ENCODE assay signal across 16 cellular contexts in the genomic region with DNA sequence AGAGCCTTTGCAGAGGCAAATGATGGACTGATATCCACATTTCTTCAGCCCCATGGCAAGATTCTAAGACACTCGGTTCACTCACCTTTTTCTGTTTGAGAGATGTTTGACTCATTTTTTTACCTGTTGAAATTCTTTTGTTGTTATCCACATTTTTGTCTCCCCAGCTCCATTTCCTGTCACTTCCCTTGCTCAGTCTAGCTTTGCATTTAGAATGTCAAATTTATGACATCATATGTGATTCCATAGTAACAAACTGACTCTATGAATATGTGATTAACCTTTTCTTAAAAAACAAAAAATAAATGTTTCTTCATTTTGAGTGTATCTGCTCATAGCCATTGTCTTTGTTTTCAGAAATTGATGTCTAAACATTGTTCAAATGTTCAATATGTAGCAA.
A peak's percentile ranks its signal among the peaks of the same experiment; 100 is the strongest.
DNase-seq lines count a peak whose midpoint lies in the region; ATAC-seq and TF ChIP-seq lines count a peak whose summit lies in the region.
"Had no signal": no experiment of that assay in that cellular context is flagged by ENCODE, and none has a peak within 500 bp of the region (broad histone marks: within the 10 kb centered on the region; RNA-seq: fewer than 3 reads in every experiment).

Gene NT5C1B, minus strand, starts transcription at position 216 of the 400 bp plus-strand sequence. Its CDS starts 101 bp downstream, at position 115.

- no peak within 1 kb of the TSS for H3K4me3 Mint-ChIP-seq in stimulated activated naive B cell treated with anti-CD40 and anti-IgM and Interleukin-4, amounts not matched to agents 10 μg/mL and 1 μg/mL and 100 μg/mL, for 72 hours
- H3K4me3 Mint-ChIP-seq: CD4-positive, alpha-beta memory T cell; HFFc6 had no signal

- peak within 1 kb of the TSS; percentile 43 for H3K27ac ChIP-seq in RWPE2 (ENCODE audit: poor library complexity, severe bottlenecking)

- no peaks in the 10 kb centered on the region; the same call in 1 of the 2 replicates for H3K36me3 ChIP-seq in RWPE2 (ENCODE audit: low read depth)
- H3K36me3 ChIP-seq: HAP-1 had no signal

- no peaks in the 10 kb centered on the region for H3K27me3 ChIP-seq in RWPE2 (ENCODE audit: insufficient read depth, poor library complexity, severe bottlenecking)

- TF ChIP-seq CTCF in RWPE2 (IDR thresholded peaks at IDR 0.05; ENCODE audit: poor library complexity, severe bottlenecking) (no peak), epithelial cell of esophagus (IDR thresholded peaks at IDR 0.05; ENCODE audit: insufficient read depth, low read depth, low read length, missing control alignments) (no peak)

- H3K4me1 ChIP-seq in RWPE2 (ENCODE audit: insufficient read depth, poor library complexity, severe bottlenecking): peaks cover 9% of the 10 kb centered on the region
- H3K4me1 ChIP-seq: HAP-1 had no signal

- no peaks in the 10 kb centered on the region for H3K4me1 Mint-ChIP-seq in stimulated activated naive B cell treated with anti-CD40 and anti-IgM and Interleukin-4, amounts not matched to agents 10 μg/mL and 1 μg/mL and 100 μg/mL, for 72 hours

- peaks cover 2 to 21% of the 10 kb centered on the region in 2 donors for H3K36me3 Mint-ChIP-seq in stimulated activated naive B cell treated with anti-CD40 and anti-IgM and Interleukin-4, amounts not matched to agents 10 μg/mL and 1 μg/mL and 100 μg/mL, for 72 hours

- H3K4me3 ChIP-seq in RWPE2 (ENCODE audit: severe bottlenecking): no peak within 1 kb of the TSS
- H3K4me3 ChIP-seq in epithelial cell of esophagus (ENCODE audit: low read length): no peak within 1 kb of the TSS
- H3K4me3 ChIP-seq: HAP-1 had no signal

- H3K9me3 ChIP-seq in RWPE2 (ENCODE audit: severe bottlenecking): no peaks in the 10 kb centered on the region
- H3K9me3 ChIP-seq: HAP-1 had no signal

- peak; percentile 23; the same call in 1 of the 3 replicates for ATAC-seq in RWPE2 (ENCODE audit: low read depth)
- ATAC-seq in HG02938 (IDR thresholded peaks at IDR 0.05; ENCODE audit: unreplicated experiment): no peak
- ATAC-seq in stimulated activated naive B cell treated with anti-CD40 and anti-IgM and Interleukin-4, amounts not matched to agents 10 μg/mL and 1 μg/mL and 100 μg/mL, for 72 hours (replicated peaks): no peak
- ATAC-seq in GM21723 (IDR thresholded peaks at IDR 0.05; ENCODE audit: unreplicated experiment): no peak

- H3K27me3 Mint-ChIP-seq in stimulated activated naive B cell treated with anti-CD40 and anti-IgM and Interleukin-4, amounts not matched to agents 10 μg/mL and 1 μg/mL and 100 μg/mL, for 72 hours: no peaks in the 10 kb centered on the region
- H3K27me3 Mint-ChIP-seq: CD4-positive, alpha-beta memory T cell had no signal

- no peak within 1 kb of the TSS for H3K27ac Mint-ChIP-seq in stimulated activated naive B cell treated with anti-CD40 and anti-IgM and Interleukin-4, amounts not matched to agents 10 μg/mL and 1 μg/mL and 100 μg/mL, for 72 hours
- H3K27ac Mint-ChIP-seq: CD4-positive, alpha-beta memory T cell; HFFc6 had no signal

- no peaks in the 10 kb centered on the region for H3K9me3 Mint-ChIP-seq in stimulated activated naive B cell treated with anti-CD40 and anti-IgM and Interleukin-4, amounts not matched to agents 10 μg/mL and 1 μg/mL and 100 μg/mL, for 72 hours

- DNase-seq in RWPE2 (ENCODE audit: low spot score): no peak
- DNase-seq in epithelial cell of esophagus (ENCODE audit: low read depth): peak; percentile 23
- DNase-seq in kidney tubule cell (ENCODE audit: low spot score): peak; percentile 61
- no peak for DNase-seq in stimulated activated naive B cell treated with anti-CD40 and anti-IgM and Interleukin-4, amounts not matched to agents 10 μg/mL and 1 μg/mL and 100 μg/mL, for 72 hours
- DNase-seq: C1 segment of cervical spinal cord; Calu3; CD4-positive, alpha-beta memory T cell; COR-L47; DMS53; DMS79 treated with DMSO at 0.1 percent for 48 hours; GF-D8; GOT3; HFFc6 had no signal

Comparison
In these comparisons a context has a peak if more than half of its experiments do, and no peak if none do; other contexts are left out.
1. DNase-seq: peak in epithelial cell of esophagus (single experiment) and kidney tubule cell (single experiment); none in RWPE2 (single experiment) and stimulated activated naive B cell treated with anti-CD40 and anti-IgM and Interleukin-4, amounts not matched to agents 10 μg/mL and 1 μg/mL and 100 μg/mL, for 72 hours (single experiment).